ENCODE assay signal across 23 cellular contexts in the genomic region with DNA sequence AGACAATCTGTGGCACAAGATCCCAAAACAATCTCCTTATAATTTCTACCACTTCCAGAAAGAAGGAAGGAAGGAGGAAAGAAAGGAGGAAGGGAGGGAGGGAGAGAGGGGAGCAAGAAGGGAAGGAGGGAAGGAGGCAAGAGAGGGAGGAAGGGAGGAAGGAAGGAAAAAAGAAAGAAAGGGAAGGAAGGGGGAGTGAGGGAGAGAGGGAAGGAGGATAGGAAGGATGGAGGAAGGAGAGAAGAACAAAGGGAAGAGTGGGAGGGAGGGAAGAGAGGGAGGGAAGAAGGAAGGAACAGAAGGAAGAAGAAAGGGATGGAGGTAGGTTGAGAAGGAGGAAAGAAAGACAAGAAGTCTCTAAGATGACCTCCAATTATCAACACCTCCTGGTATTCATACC.
DNase-seq lines count a peak whose midpoint lies in the region; ATAC-seq, FAIRE-seq and TF ChIP-seq lines count a peak whose summit lies in the region.
"Had no signal": no experiment of that assay in that cellular context is flagged by ENCODE, and none has a peak within 500 bp of the region (broad histone marks: within the 10 kb centered on the region; RNA-seq: fewer than 3 reads in every experiment).

No MANE protein-coding gene starts in this region.

- H3K36me3 ChIP-seq in KMS-11 (ENCODE audit: insufficient read depth): no peaks in the 10 kb centered on the region
- H3K36me3 ChIP-seq: BLaER1 treated with 17β-estradiol and CSF1 and Interleukin-3, amounts not matched to agents 10 nM and 100 nM; Peyer's patch had no signal

- H3K27ac ChIP-seq in KMS-11: peak overlapping the region; percentile 98
- H3K27ac ChIP-seq: A549, GM23248, Peyer's patch had no signal

- peaks cover 19% of the 10 kb centered on the region for H3K4me1 Mint-ChIP-seq in T-helper 17 cell
- H3K4me1 Mint-ChIP-seq in stimulated activated memory B cell treated with anti-CD40 and anti-IgM and Interleukin-4, amounts not matched to agents 10 μg/mL and 1 μg/mL and 100 μg/mL, for 72 hours: peaks cover 50% of the 10 kb centered on the region

- peaks cover 9% of the 10 kb centered on the region for H3K36me3 Mint-ChIP-seq in T-helper 17 cell (ENCODE audit: low read depth)
- no peaks in the 10 kb centered on the region for H3K36me3 Mint-ChIP-seq in stimulated activated memory B cell treated with anti-CD40 and anti-IgM and Interleukin-4, amounts not matched to agents 10 μg/mL and 1 μg/mL and 100 μg/mL, for 72 hours

- TF ChIP-seq POLR2A in GM12892 (IDR thresholded peaks at IDR 0.05; ENCODE audit: low read depth, low read length): no peak

- ATAC-seq in T-helper 17 cell (no peak), HG02884 (IDR thresholded peaks at IDR 0.05; ENCODE audit: unreplicated experiment) (no peak), HG02981 (IDR thresholded peaks at IDR 0.05; ENCODE audit: unreplicated experiment) (no peak)
- ATAC-seq in stimulated activated memory B cell treated with anti-CD40 and anti-IgM and Interleukin-4, amounts not matched to agents 10 μg/mL and 1 μg/mL and 100 μg/mL, for 72 hours: no peak
- ATAC-seq: A549 had no signal

- peaks cover 92% of the 10 kb centered on the region for H3K4me1 ChIP-seq in KMS-11 (ENCODE audit: low read depth, poor library complexity, severe bottlenecking)
- H3K4me1 ChIP-seq: A549 had no signal

- H3K27me3 Mint-ChIP-seq in T-helper 17 cell: peaks cover 66% of the 10 kb centered on the region
- H3K27me3 Mint-ChIP-seq in stimulated activated memory B cell treated with anti-CD40 and anti-IgM and Interleukin-4, amounts not matched to agents 10 μg/mL and 1 μg/mL and 100 μg/mL, for 72 hours: peaks cover 8% of the 10 kb centered on the region

- H4K20me1 ChIP-seq in KMS-11 (ENCODE audit: insufficient read depth): no peaks in the 10 kb centered on the region
- H4K20me1 ChIP-seq: BLaER1 treated with 17β-estradiol and CSF1 and Interleukin-3, amounts not matched to agents 10 nM and 100 nM had no signal

- no peak for TF ChIP-seq CTCF in KMS-11 (conservative IDR thresholded peaks at IDR 0.05; ENCODE audit: low read depth, low read length)

- 0 out of 2 replicates have a peak, but pooled peaks cover 5% of the 10 kb centered on the region for H3K79me2 ChIP-seq in KMS-11 (ENCODE audit: insufficient read depth, low read depth)

- peak overlapping the region; percentile 35 for H3K27ac Mint-ChIP-seq in T-helper 17 cell
- H3K27ac Mint-ChIP-seq in stimulated activated memory B cell treated with anti-CD40 and anti-IgM and Interleukin-4, amounts not matched to agents 10 μg/mL and 1 μg/mL and 100 μg/mL, for 72 hours: peak overlapping the region; percentile 93
- H3K27ac Mint-ChIP-seq: CD4-positive, alpha-beta T cell had no signal

- peak overlapping the region; percentile 99 for H3K4me2 ChIP-seq in KMS-11
- H3K4me2 ChIP-seq: A549 had no signal

- no peak for DNase-seq in GM12892 (ENCODE audit: insufficient read length)
- no peak for DNase-seq in T-helper 17 cell
- DNase-seq in hippocampal formation (lab: John Stamatoyannopoulos, UW): no peak
- DNase-seq: AML-193; CD4-positive, alpha-beta T cell; DMS53; GM23248; H7; NCI-H1092 treated with DMSO at 0.1 percent for 48 hours; NCI-H1436 treated with DMSO at 0.1 percent for 48 hours; NCI-H187 treated with DMSO at 0.1 percent for 48 hours; NCI-H524; NCI-H774; OCI-M1; Peyer's patch; SHP77 treated with DMSO at 0.1 percent for 48 hours; T-helper 1 cell had no signal

- no peak overlapping the region for H2AFZ ChIP-seq in KMS-11 (ENCODE audit: low read depth)
- H2AFZ ChIP-seq: GM23248 had no signal

- FAIRE-seq in GM12892 (lab: Jason Lieb, UNC): peak; percentile 33
- FAIRE-seq: A549 had no signal

- H3K4me3 ChIP-seq in KMS-11 (IDR thresholded peaks at IDR 0.05; ENCODE audit: insufficient read depth, low read depth, low read length): no peak overlapping the region
- H3K4me3 ChIP-seq: A549; BLaER1 treated with 17β-estradiol and CSF1 and Interleukin-3, amounts not matched to agents 10 nM and 100 nM; GM23248; Peyer's patch had no signal

- no peaks in the 10 kb centered on the region for H3K9me3 Mint-ChIP-seq in stimulated activated memory B cell treated with anti-CD40 and anti-IgM and Interleukin-4, amounts not matched to agents 10 μg/mL and 1 μg/mL and 100 μg/mL, for 72 hours
- H3K9me3 Mint-ChIP-seq: CD4-positive, alpha-beta T cell had no signal

- H3K9ac ChIP-seq in KMS-11: peak overlapping the region; percentile 86
- H3K9ac ChIP-seq: BLaER1 treated with 17β-estradiol and CSF1 and Interleukin-3, amounts not matched to agents 10 nM and 100 nM; GM23248 had no signal

- H3K27me3 ChIP-seq in KMS-11 (ENCODE audit: insufficient read depth, low read depth): no peaks in the 10 kb centered on the region
- H3K27me3 ChIP-seq: BLaER1 treated with 17β-estradiol and CSF1 and Interleukin-3, amounts not matched to agents 10 nM and 100 nM; Peyer's patch had no signal

- H3K4me3 Mint-ChIP-seq in T-helper 17 cell: no peak overlapping the region
- no peak overlapping the region for H3K4me3 Mint-ChIP-seq in stimulated activated memory B cell treated with anti-CD40 and anti-IgM and Interleukin-4, amounts not matched to agents 10 μg/mL and 1 μg/mL and 100 μg/mL, for 72 hours
- H3K4me3 Mint-ChIP-seq: CD4-positive, alpha-beta T cell had no signal

- no peaks in the 10 kb centered on the region for H3K9me3 ChIP-seq in T-helper 17 cell (ENCODE audit: control insufficient read depth, low read length, poor library complexity, severe bottlenecking)
- H3K9me3 ChIP-seq: A549, Peyer's patch had no signal
